ENCODE assay signal across 12 cellular contexts in genomic region chr10:69769395-69769989, GRCh38. TPM values are rescaled to one million over a fixed set of nuclear protein-coding genes. Genes with fewer than 3 reads are reported as not detected.
A peak's percentile ranks its signal among the peaks of the same experiment; 100 is the strongest.
DNase-seq lines count a peak whose midpoint lies in the region; FAIRE-seq and TF ChIP-seq lines count a peak whose summit lies in the region.
"Had no signal": no experiment of that assay in that cellular context is flagged by ENCODE, and none has a peak within 500 bp of the region (broad histone marks: within the 10 kb centered on the region; RNA-seq: fewer than 3 reads in every experiment).

No MANE protein-coding gene starts in this region.

- intact Hi-C loops in A673 (cut with micrococcal nuclease; ENCODE audit: unreplicated experiment), result no loop called here

- H3K27ac ChIP-seq in A673 (ENCODE audit: low read depth, low read length, poor library complexity, severe bottlenecking) (no peak overlapping the region), HUES48 (ENCODE audit: low read depth, low read length) (peak overlapping the region; percentile 73)
- H3K27ac ChIP-seq: C4-2B had no signal

- no peak overlapping the region for H3K27ac Mint-ChIP-seq in activated naive CD8-positive, alpha-beta T cell treated with anti-CD3 and anti-CD28 coated beads for 36 hours

- no peaks in the 10 kb centered on the region for H3K9me3 Mint-ChIP-seq in activated naive CD8-positive, alpha-beta T cell treated with anti-CD3 and anti-CD28 coated beads for 36 hours

- no peak overlapping the region for H3K9ac ChIP-seq in HUES48 (ENCODE audit: low read depth, low read length)

- BruUV-seq in A673 (replicated peaks; lab: Mats Ljungman, UMichigan), result no TSS peak

- H3K27me3 Mint-ChIP-seq in activated naive CD8-positive, alpha-beta T cell treated with anti-CD3 and anti-CD28 coated beads for 36 hours, result no peaks in the 10 kb centered on the region

- H3K27me3 ChIP-seq in A673 (replicated peaks; ENCODE audit: insufficient read depth, low read depth, low read length, poor library complexity), result no peaks in the 10 kb centered on the region
- no peaks in the 10 kb centered on the region; the same call in 1 of the 2 replicates for H3K27me3 ChIP-seq in HUES48 (ENCODE audit: control insufficient read depth, insufficient read depth, low read length)
- H3K27me3 ChIP-seq in bronchial epithelial cell (ENCODE audit: control insufficient read depth, insufficient read depth, low read length), result no peaks in the 10 kb centered on the region

- H3K36me3 ChIP-seq in A673 (ENCODE audit: insufficient read depth, low read length, poor library complexity, severe bottlenecking) (no peaks in the 10 kb centered on the region), HUES48 (ENCODE audit: control insufficient read depth, insufficient read depth, low read length) (no peaks in the 10 kb centered on the region), bronchial epithelial cell (ENCODE audit: control insufficient read depth, insufficient read depth, low read length) (no peaks in the 10 kb centered on the region)

- no peaks in the 10 kb centered on the region for H3K36me3 Mint-ChIP-seq in activated naive CD8-positive, alpha-beta T cell treated with anti-CD3 and anti-CD28 coated beads for 36 hours

- H3K4me3 ChIP-seq in A673 (ENCODE audit: low read depth, low read length, poor library complexity, severe bottlenecking) (no peak overlapping the region), HUES48 (ENCODE audit: low read depth, low read length) (no peak overlapping the region), bronchial epithelial cell (ENCODE audit: low read depth, low read length) (no peak overlapping the region)

- peak; percentile 23 for FAIRE-seq in bronchial epithelial cell (lab: Jason Lieb, UNC)
- FAIRE-seq: frontal cortex had no signal

- H3K9me3 ChIP-seq in A673 (ENCODE audit: low read depth, low read length, poor library complexity, severe bottlenecking), result no peaks in the 10 kb centered on the region
- H3K9me3 ChIP-seq in HUES48 (ENCODE audit: control insufficient read depth, insufficient read depth, low read length), result no peaks in the 10 kb centered on the region

- H3K4me1 Mint-ChIP-seq in activated naive CD8-positive, alpha-beta T cell treated with anti-CD3 and anti-CD28 coated beads for 36 hours, result no peaks in the 10 kb centered on the region

- TF ChIP-seq CTCF in A673 (conservative IDR thresholded peaks at IDR 0.05; ENCODE audit: low read depth, low read length) (no peak), bronchial epithelial cell (IDR thresholded peaks at IDR 0.05; ENCODE audit: insufficient read depth, low read length, severe bottlenecking) (no peak)

- POLR2A ChIA-PET in A673 (lab: Charles Lee; ENCODE audit: low non-redundant PET), result no interaction called here

- DNase-seq in A673 (ENCODE audit: low spot score) (peak; percentile 80), bronchial epithelial cell (ENCODE audit: low read depth) (peak; percentile 62), kidney glomerular epithelial cell (lab: John Stamatoyannopoulos, UW) (peak; percentile 88), NCI-H2171 treated with DMSO at 0.1 percent for 48 hours (lab: John Stamatoyannopoulos, UW) (no peak), NCI-H526 (lab: John Stamatoyannopoulos, UW) (no peak)
- DNase-seq in stimulated activated CD4-positive, alpha-beta T cell treated with anti-CD3 and anti-CD28 coated beads, Interleukin-1b, Interleukin-23, amount 100 ng/mL, for 48 hours, result no peak
- DNase-seq in activated naive CD8-positive, alpha-beta T cell treated with anti-CD3 and anti-CD28 coated beads for 36 hours, result no peak
- DNase-seq: activated CD4-positive, alpha-beta T cell treated with anti-CD3 and anti-CD28 coated beads, Interleukin-2, amount 50 U/mL, for 48 hours; NCI-H146 had no signal

- H3K4me3 Mint-ChIP-seq in activated naive CD8-positive, alpha-beta T cell treated with anti-CD3 and anti-CD28 coated beads for 36 hours, result no peak overlapping the region

- H3K4me1 ChIP-seq in A673 (ENCODE audit: insufficient read depth, low read length, poor library complexity, severe bottlenecking) (no peaks in the 10 kb centered on the region), HUES48 (ENCODE audit: control insufficient read depth, insufficient read depth, low read length) (peaks cover 12% of the 10 kb centered on the region)

- CTCF ChIA-PET in A673 (lab: Charles Lee), result interaction anchor here (1.1 kb wide), 1 partner anchor 125 kb away, joined by 4 read pairs; no protein-coding TSS in a partner anchor

RNA-seq across cellular contexts. Expression of gene COL13A1, which starts 32.2 kb away (rescaled TPM):
- total RNA-seq in A673 (2021) (2.0 and 3.0 TPM in 2 replicates), bronchial epithelial cell (under 0.01 TPM in 1 of 2 replicates, not detected in the other)
- total RNA-seq in activated naive CD8-positive, alpha-beta T cell treated with anti-CD3 and anti-CD28 coated beads for 36 hours, result not detected

Comparison
In these comparisons a context has a peak if more than half of its experiments do, and no peak if none do; other contexts are left out.
1. DNase-seq: peak in A673 (single experiment), bronchial epithelial cell (single experiment) and kidney glomerular epithelial cell (single experiment); none in stimulated activated CD4-positive, alpha-beta T cell treated with anti-CD3 and anti-CD28 coated beads, Interleukin-1b, Interleukin-23, amount 100 ng/mL, for 48 hours (single experiment), activated naive CD8-positive, alpha-beta T cell treated with anti-CD3 and anti-CD28 coated beads for 36 hours (single experiment), NCI-H2171 treated with DMSO at 0.1 percent for 48 hours (single experiment) and NCI-H526 (0 of 2).